In the genomic region with DNA sequence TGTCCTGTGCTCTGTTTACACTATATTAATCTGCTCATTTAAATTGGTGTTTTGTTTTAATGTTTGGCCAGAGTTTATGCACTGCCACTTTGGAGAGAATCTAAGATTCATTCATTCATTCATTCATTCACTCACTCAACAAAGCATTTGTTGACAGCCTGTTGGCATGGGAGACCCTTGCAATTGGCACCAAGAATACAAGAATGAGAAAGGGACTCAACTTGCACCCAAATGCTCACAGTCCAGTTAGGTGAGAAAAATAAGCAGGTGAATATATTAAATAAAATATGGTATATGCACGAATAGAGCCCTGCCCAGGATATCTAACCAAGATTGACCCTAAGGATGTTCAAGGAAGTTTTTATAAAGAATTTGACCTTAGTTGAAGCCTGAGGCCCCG, we compare ENCODE assay signal across 31 cellular contexts.
DNase-seq lines count a peak whose midpoint lies in the region; ATAC-seq lines count a peak whose summit lies in the region.
"Had no signal": no experiment of that assay in that cellular context is flagged by ENCODE, and none has a peak within 500 bp of the region (broad histone marks: within the 10 kb centered on the region; RNA-seq: fewer than 3 reads in every experiment).

No MANE protein-coding gene starts in this region.

- H3K36me3 ChIP-seq in CD4-positive, alpha-beta memory T cell (ENCODE audit: insufficient read depth, low read length): peaks cover 43% of the 10 kb centered on the region
- H3K36me3 ChIP-seq: BE2C, HAP-1 had no signal

- peaks cover 87% of the 10 kb centered on the region for H3K4me1 ChIP-seq in CD4-positive, alpha-beta memory T cell (ENCODE audit: insufficient read depth, low read length)

- peaks cover 96% of the 10 kb centered on the region for H3K4me1 Mint-ChIP-seq in activated T-cell treated with anti-CD3 and anti-CD28 coated beads, Interleukin-2, amount 50 U/mL, for 24 hours (ENCODE audit: low read depth)
- H3K4me1 Mint-ChIP-seq in CD4-positive, alpha-beta memory T cell: peaks cover 58 to 93% (median 76%) of the 10 kb centered on the region in 4 donors
- H3K4me1 Mint-ChIP-seq in central memory CD8-positive, alpha-beta T cell: peaks cover 69% of the 10 kb centered on the region
- peaks cover 98% of the 10 kb centered on the region for H3K4me1 Mint-ChIP-seq in stimulated activated naive CD8-positive, alpha-beta T cell treated with anti-CD3 and anti-CD28 coated beads, Interleukin-15, amount 100 ng/mL, for 72 hours

- CTCF ChIA-PET in CD4-positive, alpha-beta memory T cell (lab: Charles Lee; ENCODE audit: partially characterized antibody): no interaction called here

- no peak overlapping the region for H3K4me3 Mint-ChIP-seq in activated T-cell treated with anti-CD3 and anti-CD28 coated beads, Interleukin-2, amount 50 U/mL, for 24 hours
- H3K4me3 Mint-ChIP-seq in CD4-positive, alpha-beta memory T cell: no peak overlapping the region
- H3K4me3 Mint-ChIP-seq in central memory CD8-positive, alpha-beta T cell: no peak overlapping the region
- no peak overlapping the region for H3K4me3 Mint-ChIP-seq in stimulated activated naive CD8-positive, alpha-beta T cell treated with anti-CD3 and anti-CD28 coated beads, Interleukin-15, amount 100 ng/mL, for 72 hours
- H3K4me3 Mint-ChIP-seq: dendritic cell treated with granulocyte-macrophage colony-stimulating factor and Interleukin-4, amounts not matched to agents 40 ng/mL and 50 ng/mL, for 4 days; mesothelial cell of epicardium; neural crest cell had no signal

- no peaks in the 10 kb centered on the region for H3K27me3 ChIP-seq in CD4-positive, alpha-beta memory T cell (ENCODE audit: insufficient read depth, low read length)
- H3K27me3 ChIP-seq: BE2C, gastroesophageal sphincter, left lung, upper lobe of left lung had no signal

- H3K27ac ChIP-seq in CD4-positive, alpha-beta memory T cell (ENCODE audit: low read depth, low read length): no peak overlapping the region
- no peak overlapping the region for H3K27ac ChIP-seq in caudate nucleus (ENCODE audit: low read depth, low read length)

- DNase-seq in activated T-cell treated with anti-CD3 and anti-CD28 coated beads, Interleukin-2, amount 50 U/mL, for 24 hours: no peak
- DNase-seq in activated T-cell treated with anti-CD3 and anti-CD28 coated beads for 4 hours: no peak
- DNase-seq in CD4-positive, alpha-beta memory T cell: no peak
- no peak for DNase-seq in central memory CD8-positive, alpha-beta T cell (ENCODE audit: low spot score in 2 of 2)
- no peak for DNase-seq in stimulated activated naive CD8-positive, alpha-beta T cell treated with anti-CD3 and anti-CD28 coated beads, Interleukin-15, amount 100 ng/mL, for 72 hours
- DNase-seq in caudate nucleus (lab: John Stamatoyannopoulos, UW): no peak
- no peak for DNase-seq in NCI-H510A (lab: John Stamatoyannopoulos, UW)
- DNase-seq: activated CD4-positive, alpha-beta T cell treated with anti-CD3 and anti-CD28 coated beads for 48 hours; activated CD8-positive, alpha-beta memory T cell treated with anti-CD3 and anti-CD28 coated beads, Interleukin-2, amount 50 U/mL, for 48 hours; activated gamma-delta T cell; amygdala; BE2C; Calu3; hippocampal formation; Kasumi-1; left lung; NCI-H1694 treated with DMSO at 0.1 percent for 48 hours; NCI-H2227 treated with DMSO at 0.1 percent for 48 hours; NCI-H748 treated with DMSO at 0.1 percent for 48 hours; stimulated activated CD4-positive, alpha-beta T cell treated with anti-CD3 and anti-CD28 coated beads, Interleukin-4, amount 100 ng/mL, for 4 hours; stimulated activated naive CD4-positive, alpha-beta T cell treated with Interleukin-2 at 50 U/mL for 16 hours; T-helper 17 cell; upper lobe of left lung had no signal

- H3K27ac Mint-ChIP-seq in activated T-cell treated with anti-CD3 and anti-CD28 coated beads, Interleukin-2, amount 50 U/mL, for 24 hours: peak overlapping the region; percentile 89
- H3K27ac Mint-ChIP-seq in CD4-positive, alpha-beta memory T cell: peak overlapping the region; percentile 3 to 85 (median 19)
- peak overlapping the region; percentile 72 for H3K27ac Mint-ChIP-seq in central memory CD8-positive, alpha-beta T cell (ENCODE audit: low read depth)
- peak overlapping the region; percentile 5 to 85 for H3K27ac Mint-ChIP-seq in stimulated activated naive CD8-positive, alpha-beta T cell treated with anti-CD3 and anti-CD28 coated beads, Interleukin-15, amount 100 ng/mL, for 72 hours
- H3K27ac Mint-ChIP-seq: dendritic cell treated with granulocyte-macrophage colony-stimulating factor and Interleukin-4, amounts not matched to agents 40 ng/mL and 50 ng/mL, for 4 days; mesothelial cell of epicardium had no signal

- H3K36me3 Mint-ChIP-seq in activated T-cell treated with anti-CD3 and anti-CD28 coated beads, Interleukin-2, amount 50 U/mL, for 24 hours (ENCODE audit: low read depth): peaks cover 99% of the 10 kb centered on the region
- peaks cover 72 to 84% of the 10 kb centered on the region in 2 donors for H3K36me3 Mint-ChIP-seq in CD4-positive, alpha-beta memory T cell
- peaks cover 61% of the 10 kb centered on the region for H3K36me3 Mint-ChIP-seq in central memory CD8-positive, alpha-beta T cell (ENCODE audit: insufficient read depth)

- H3K9me3 Mint-ChIP-seq in activated T-cell treated with anti-CD3 and anti-CD28 coated beads, Interleukin-2, amount 50 U/mL, for 24 hours: no peaks in the 10 kb centered on the region
- H3K9me3 Mint-ChIP-seq in CD4-positive, alpha-beta memory T cell: no peaks in the 10 kb centered on the region
- no peaks in the 10 kb centered on the region for H3K9me3 Mint-ChIP-seq in central memory CD8-positive, alpha-beta T cell
- H3K9me3 Mint-ChIP-seq in stimulated activated naive CD8-positive, alpha-beta T cell treated with anti-CD3 and anti-CD28 coated beads, Interleukin-15, amount 100 ng/mL, for 72 hours: no peaks in the 10 kb centered on the region
- H3K9me3 Mint-ChIP-seq: dendritic cell treated with granulocyte-macrophage colony-stimulating factor and Interleukin-4, amounts not matched to agents 40 ng/mL and 50 ng/mL, for 4 days; mesothelial cell of epicardium; neural crest cell had no signal

- intact Hi-C loops in CD4-positive, alpha-beta memory T cell (cut with micrococcal nuclease): no loop called here

- POLR2A ChIA-PET in CD4-positive, alpha-beta memory T cell (lab: Charles Lee; ENCODE audit: partially characterized antibody): interaction anchor here (1.0 to 3.5 kb wide), 2 partner anchors 21 to 44 kb away, joined by 3 to 12 read pairs; no protein-coding TSS in a partner anchor

- H3K9me3 ChIP-seq in CD4-positive, alpha-beta memory T cell (ENCODE audit: control insufficient read depth in 1 of 2, low read length in 2 of 2): no peaks in the 10 kb centered on the region
- H3K9me3 ChIP-seq: A549, BE2C, gastroesophageal sphincter, HAP-1, left lung, upper lobe of left lung had no signal

- ATAC-seq in central memory CD8-positive, alpha-beta T cell (replicated peaks; ENCODE audit: extremely low read depth, poor library complexity, severe bottlenecking): no peak
- ATAC-seq in stimulated activated naive CD8-positive, alpha-beta T cell treated with anti-CD3 and anti-CD28 coated beads, Interleukin-15, amount 100 ng/mL, for 72 hours: no peak
- no peak for ATAC-seq in HG03039 (IDR thresholded peaks at IDR 0.05; ENCODE audit: unreplicated experiment)
- ATAC-seq: A549, gastroesophageal sphincter, left lung, sciatic nerve, T-helper 17 cell had no signal

- no peak overlapping the region for H3K4me3 ChIP-seq in CD4-positive, alpha-beta memory T cell (ENCODE audit: low read length in 2 of 2)
- H3K4me3 ChIP-seq: A549, gastroesophageal sphincter, HAP-1, left lung, upper lobe of left lung had no signal

- no peaks in the 10 kb centered on the region for H3K27me3 Mint-ChIP-seq in activated T-cell treated with anti-CD3 and anti-CD28 coated beads, Interleukin-2, amount 50 U/mL, for 24 hours
- no peaks in the 10 kb centered on the region for H3K27me3 Mint-ChIP-seq in CD4-positive, alpha-beta memory T cell
- H3K27me3 Mint-ChIP-seq in central memory CD8-positive, alpha-beta T cell: no peaks in the 10 kb centered on the region
- H3K27me3 Mint-ChIP-seq in stimulated activated naive CD8-positive, alpha-beta T cell treated with anti-CD3 and anti-CD28 coated beads, Interleukin-15, amount 100 ng/mL, for 72 hours: no peaks in the 10 kb centered on the region
- H3K27me3 Mint-ChIP-seq: dendritic cell treated with granulocyte-macrophage colony-stimulating factor and Interleukin-4, amounts not matched to agents 40 ng/mL and 50 ng/mL, for 4 days; T-helper 17 cell had no signal

Comparison
In these comparisons a context has a peak if more than half of its experiments do, and no peak if none do; other contexts are left out.
1. H3K27ac Mint-ChIP-seq: peak in every context shown above with its lines; median percentile 89 in activated T-cell treated with anti-CD3 and anti-CD28 coated beads, Interleukin-2, amount 50 U/mL, for 24 hours; 72 in central memory CD8-positive, alpha-beta T cell; 45 in stimulated activated naive CD8-positive, alpha-beta T cell treated with anti-CD3 and anti-CD28 coated beads, Interleukin-15, amount 100 ng/mL, for 72 hours; 19 in CD4-positive, alpha-beta memory T cell.